Comparison of ENCODE assay signal across 5 cellular contexts in the genomic region with DNA sequence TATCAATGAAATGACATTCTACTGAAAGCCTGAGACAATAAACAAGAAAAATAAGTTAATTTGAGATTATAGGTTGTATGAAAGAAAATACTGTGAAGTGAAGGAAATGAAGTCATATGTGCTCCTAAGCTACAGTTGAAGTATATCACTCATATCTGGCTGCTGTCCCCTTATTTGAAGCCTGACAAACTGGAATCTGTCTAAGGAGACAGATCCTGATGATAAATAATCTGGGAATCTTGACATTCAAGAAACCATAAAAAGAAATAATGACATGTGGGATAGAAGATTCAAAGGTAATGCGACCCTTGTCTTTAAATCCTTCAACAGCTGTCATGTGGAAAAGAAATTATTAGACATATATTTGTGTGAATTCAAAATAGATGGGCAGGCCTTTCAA.
"Had no signal": no experiment of that assay in that cellular context is flagged by ENCODE, and none has a peak within 500 bp of the region (broad histone marks: within the 10 kb centered on the region; RNA-seq: fewer than 3 reads in every experiment).

No MANE protein-coding gene starts in this region.

- DNase-seq: IMR-90, KBM-7, KG1 had no signal

- H3K27ac ChIP-seq: HL-60 had no signal

- H3K4me3 ChIP-seq: K562 had no signal
